16 cellular contexts compared by ENCODE assay signal in the genomic region with DNA sequence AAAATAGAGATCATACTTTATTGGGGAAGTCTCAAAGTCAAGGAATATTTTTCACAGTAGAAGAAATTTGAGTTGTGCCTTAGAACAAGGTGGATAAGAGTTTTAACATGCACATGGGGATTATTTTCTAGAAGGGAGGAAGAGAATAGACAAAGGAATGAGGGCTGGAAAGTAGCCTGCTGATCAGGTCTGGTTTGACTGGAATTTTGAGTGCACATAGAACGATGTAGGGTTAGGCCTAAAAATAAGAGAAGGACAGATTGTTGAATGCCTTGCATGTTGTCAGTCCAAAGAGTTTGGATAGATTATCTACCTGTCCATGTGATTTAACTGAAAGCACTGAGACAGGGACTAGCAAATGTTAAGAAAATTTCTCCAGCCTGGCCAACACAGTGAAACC.
DNase-seq lines count a peak whose midpoint lies in the region; ATAC-seq and TF ChIP-seq lines count a peak whose summit lies in the region.
"Had no signal": no experiment of that assay in that cellular context is flagged by ENCODE, and none has a peak within 500 bp of the region (broad histone marks: within the 10 kb centered on the region; RNA-seq: fewer than 3 reads in every experiment).

No MANE protein-coding gene starts in this region.

- peaks cover 6% of the 10 kb centered on the region; the same call in 1 of the 2 replicates for H3K9me1 ChIP-seq in IMR-90 (ENCODE audit: insufficient read depth, low read length)

- peak overlapping the region; percentile 83; the same call in 1 of the 2 replicates for H3K18ac ChIP-seq in IMR-90 (ENCODE audit: low read depth, low read length)

- H3K4me2 ChIP-seq in IMR-90 (ENCODE audit: low read depth, low read length) (peak overlapping the region; percentile 82; the same call in 1 of the 2 replicates), smooth muscle cell (peak overlapping the region; percentile 3)

- H3K36me3 ChIP-seq in IMR-90 (ENCODE audit: control insufficient read depth, insufficient read depth, low read length) = peaks cover 2% of the 10 kb centered on the region; the same call in 1 of the 2 replicates
- H3K36me3 ChIP-seq in smooth muscle cell (ENCODE audit: low read depth) = no peaks in the 10 kb centered on the region
- no peaks in the 10 kb centered on the region for H3K36me3 ChIP-seq in Peyer's patch

- peak overlapping the region; percentile 36; the same call in 1 of the 2 replicates for H3K4ac ChIP-seq in IMR-90 (ENCODE audit: low read depth, low read length)

- peaks cover 21% of the 10 kb centered on the region for H3K36me3 Mint-ChIP-seq in brain
- H3K36me3 Mint-ChIP-seq: CD4-positive, CD25-positive, alpha-beta regulatory T cell had no signal

- dilution Hi-C loops in IMR-90 (cut with HindIII; ENCODE audit: low sequenced_read_pairs, unreplicated experiment) = no loop called here

- peak overlapping the region; percentile 66; the same call in 1 of the 2 replicates for H3K14ac ChIP-seq in IMR-90 (replicated peaks; ENCODE audit: low read depth, low read length)

- 0 out of 2 replicates have a peak overlapping the region, but pooled peaks have one; percentile 25 for H2BK120ac ChIP-seq in IMR-90 (ENCODE audit: low read depth, low read length)

- TF ChIP-seq POLR2A in IMR-90 (IDR thresholded peaks at IDR 0.05; ENCODE audit: low read depth, low read length) = no peak
- TF ChIP-seq POLR2A in Peyer's patch (IDR thresholded peaks at IDR 0.05) = no peak

- ATAC-seq in IMR-90 (ENCODE audit: low read depth) (no peak), foreskin keratinocyte (no peak)
- ATAC-seq: K562 had no signal

- no peak overlapping the region for H4K91ac ChIP-seq in IMR-90 (ENCODE audit: insufficient read depth, low read depth, low read length)

- H3K9me3 Mint-ChIP-seq in brain = peaks cover 0 to 3% (median 0%) of the 10 kb centered on the region in 5 experiments

- H3K79me1 ChIP-seq in IMR-90 (ENCODE audit: low read depth in 1 of 2, low read length in 2 of 2) = peaks cover 27 to 64% of the 10 kb centered on the region in 2 experiments

- H3K9ac ChIP-seq in IMR-90 (ENCODE audit: low read depth, low read length) = 0 out of 2 replicates have a peak overlapping the region, but pooled peaks have one; percentile 16
- no peak overlapping the region for H3K9ac ChIP-seq in smooth muscle cell (ENCODE audit: low read depth)

- H3K4me1 Mint-ChIP-seq in brain = peaks cover 29% of the 10 kb centered on the region
- H3K4me1 Mint-ChIP-seq: B cell; CD4-positive, CD25-positive, alpha-beta regulatory T cell had no signal

- no peak overlapping the region for H2AK9ac ChIP-seq in IMR-90 (replicated peaks; ENCODE audit: low read depth, low read length, poor library complexity)

- CTCF ChIA-PET in IMR-90 (lab: Yijun Ruan, JAX) = no interaction called here

- peak overlapping the region; percentile 43; the same call in 1 of the 2 replicates for H4K5ac ChIP-seq in IMR-90 (ENCODE audit: low read depth, low read length)

- peaks cover 18% of the 10 kb centered on the region for H3K79me2 ChIP-seq in smooth muscle cell (ENCODE audit: low read depth)

- no peak overlapping the region for H3K56ac ChIP-seq in IMR-90 (ENCODE audit: extremely low read depth, insufficient read depth, low read length)

- H3K27ac Mint-ChIP-seq in brain = peak overlapping the region in 3 of 5 experiments; percentile 43 to 90 (median 77)
- H3K27ac Mint-ChIP-seq: B cell; CD4-positive, CD25-positive, alpha-beta regulatory T cell had no signal

- H3F3A ChIP-seq in smooth muscle cell (ENCODE audit: low read depth) = no peaks in the 10 kb centered on the region

- H2AK5ac ChIP-seq in IMR-90 (ENCODE audit: low read depth, low read length) = no peak overlapping the region; the same call in 1 of the 2 replicates

- H3K4me3 Mint-ChIP-seq in brain = peak overlapping the region in 1 of 5 experiments; percentile 67
- H3K4me3 Mint-ChIP-seq: B cell; CD4-positive, CD25-positive, alpha-beta regulatory T cell had no signal

- POLR2A ChIA-PET in IMR-90 (lab: Charles Lee; ENCODE audit: unreplicated experiment) = no interaction called here

- DNase-seq in IMR-90 (no peak), foreskin keratinocyte (peak in 1 of 2 donors; percentile 43), smooth muscle cell (lab: John Stamatoyannopoulos, UW; ENCODE audit: unreplicated experiment) (no peak), Peyer's patch (no peak), epidermal melanocyte (ENCODE audit: insufficient read length, low spot score) (no peak)
- no peak for DNase-seq in stimulated activated CD4-positive, alpha-beta T cell treated with anti-CD3 and anti-CD28 coated beads, Interleukin-2, amount 100 ng/mL, for 24 hours
- DNase-seq: CD4-positive, CD25-positive, alpha-beta regulatory T cell; MV-4-11; NCI-H1417 treated with DMSO at 0.1 percent for 48 hours; NCI-H2029; NCI-H2171 treated with DMSO at 0.1 percent for 48 hours; NCI-H446 treated with DMSO at 0.1 percent for 48 hours; NK-92 treated with Interleukin-12 subunit alpha and Interleukin-12 subunit beta, amount 100 ng/mL, for 24 hours had no signal

- WGBS in IMR-90 (ENCODE audit: extremely low coverage in 2 of 2, insufficient read length in 1 of 2), 2 experiments = no CpG with 5 or more reads among the region's 1 CpG
- WGBS in smooth muscle cell (ENCODE audit: low lambda C conversion rate) = 83% methylated on average over 1 of the region's 1 CpG

- H3K9me3 ChIP-seq in IMR-90 (ENCODE audit: control insufficient read depth, insufficient read depth, low read length) (no peaks in the 10 kb centered on the region), smooth muscle cell (replicated peaks; ENCODE audit: low read depth) (no peaks in the 10 kb centered on the region), Peyer's patch (no peaks in the 10 kb centered on the region)

- H4K20me1 ChIP-seq in IMR-90 (ENCODE audit: insufficient read depth, low read length) (peaks cover 17% of the 10 kb centered on the region; the same call in 1 of the 2 replicates), smooth muscle cell (ENCODE audit: low read depth) (no peaks in the 10 kb centered on the region)

- H3K27me3 ChIP-seq in IMR-90 (ENCODE audit: control insufficient read depth, insufficient read depth, low read length) (no peaks in the 10 kb centered on the region), foreskin keratinocyte (no peaks in the 10 kb centered on the region), smooth muscle cell (ENCODE audit: low read depth) (no peaks in the 10 kb centered on the region), Peyer's patch (no peaks in the 10 kb centered on the region)

- peaks cover 10% of the 10 kb centered on the region; the same call in 1 of the 2 replicates for H3K4me1 ChIP-seq in IMR-90 (ENCODE audit: control insufficient read depth, insufficient read depth, low read length)
- peaks cover 22% of the 10 kb centered on the region for H3K4me1 ChIP-seq in foreskin keratinocyte
- H3K4me1 ChIP-seq in smooth muscle cell (ENCODE audit: low read depth) = no peaks in the 10 kb centered on the region
- H3K4me1 ChIP-seq in Peyer's patch = no peaks in the 10 kb centered on the region

- TF ChIP-seq CTCF in IMR-90 (conservative IDR thresholded peaks at IDR 0.05; ENCODE audit: low read depth, low read length) (no peak), brain (conservative IDR thresholded peaks at IDR 0.05) (no peak), foreskin keratinocyte (conservative IDR thresholded peaks at IDR 0.05) (no peak), smooth muscle cell (IDR thresholded peaks at IDR 0.05; ENCODE audit: borderline replicate concordance, insufficient read depth, poor library complexity, severe bottlenecking) (no peak), Peyer's patch (IDR thresholded peaks at IDR 0.05) (no peak)

- no peak overlapping the region for H2AFZ ChIP-seq in IMR-90 (replicated peaks; ENCODE audit: low read length, poor library complexity)
- no peak overlapping the region for H2AFZ ChIP-seq in smooth muscle cell (ENCODE audit: low read depth)

- no peaks in the 10 kb centered on the region for H3K27me3 Mint-ChIP-seq in brain
- H3K27me3 Mint-ChIP-seq: CD4-positive, CD25-positive, alpha-beta regulatory T cell had no signal

- in situ Hi-C loops in IMR-90 (cut with MboI; ENCODE audit: low sequenced_read_pairs) = no loop called here

- H2BK5ac ChIP-seq in IMR-90 (ENCODE audit: low read depth, low read length, poor library complexity, severe bottlenecking) = peak overlapping the region; percentile 64

- no peak overlapping the region; a peak in 1 of 4 replicates for H4K8ac ChIP-seq in IMR-90 (ENCODE audit: low read depth in 2 of 2, low read length in 2 of 2)

- no peak for TF ChIP-seq RAD21 in IMR-90 (IDR thresholded peaks at IDR 0.05; ENCODE audit: low read length)

- H2BK15ac ChIP-seq in IMR-90 (ENCODE audit: low read depth, low read length) = peak overlapping the region; percentile 50; the same call in 2 of the 3 replicates

- H3K4me3 ChIP-seq in IMR-90 (ENCODE audit: insufficient read depth, low read depth, low read length) (no peak overlapping the region), smooth muscle cell (no peak overlapping the region), Peyer's patch (no peak overlapping the region)
- H3K4me3 ChIP-seq: K562 had no signal

- H3K23ac ChIP-seq in IMR-90 (ENCODE audit: low read depth, low read length) = peak overlapping the region; percentile 82

- H2BK20ac ChIP-seq in IMR-90 (ENCODE audit: low read depth, low read length) = peak overlapping the region; percentile 67; the same call in 1 of the 2 replicates

- intact Hi-C loops in IMR-90 (cut with micrococcal nuclease) = no loop called here

- H3K27ac ChIP-seq in IMR-90 (ENCODE audit: insufficient read depth, low read length) = no peak overlapping the region
- peak overlapping the region; percentile 61 for H3K27ac ChIP-seq in foreskin keratinocyte
- no peak overlapping the region for H3K27ac ChIP-seq in smooth muscle cell (ENCODE audit: low read depth)
- no peak overlapping the region for H3K27ac ChIP-seq in Peyer's patch

- no TSS peak for BruUV-seq in IMR-90 (replicated peaks; lab: Mats Ljungman, UMichigan)

TF ChIP-seq in IMR-90, 13 proteins besides CTCF, POLR2A, EP300 and RAD21:
- TF ChIP-seq MAZ (IDR thresholded peaks at IDR 0.05; ENCODE audit: borderline replicate concordance, low read depth, low read length) = no peak
- no peak for TF ChIP-seq SMC3 (IDR thresholded peaks at IDR 0.05; ENCODE audit: low read depth, low read length)
- TF ChIP-seq MXI1 (IDR thresholded peaks at IDR 0.05; ENCODE audit: borderline replicate concordance, low read depth, low read length) = no peak
